In the genomic region with DNA sequence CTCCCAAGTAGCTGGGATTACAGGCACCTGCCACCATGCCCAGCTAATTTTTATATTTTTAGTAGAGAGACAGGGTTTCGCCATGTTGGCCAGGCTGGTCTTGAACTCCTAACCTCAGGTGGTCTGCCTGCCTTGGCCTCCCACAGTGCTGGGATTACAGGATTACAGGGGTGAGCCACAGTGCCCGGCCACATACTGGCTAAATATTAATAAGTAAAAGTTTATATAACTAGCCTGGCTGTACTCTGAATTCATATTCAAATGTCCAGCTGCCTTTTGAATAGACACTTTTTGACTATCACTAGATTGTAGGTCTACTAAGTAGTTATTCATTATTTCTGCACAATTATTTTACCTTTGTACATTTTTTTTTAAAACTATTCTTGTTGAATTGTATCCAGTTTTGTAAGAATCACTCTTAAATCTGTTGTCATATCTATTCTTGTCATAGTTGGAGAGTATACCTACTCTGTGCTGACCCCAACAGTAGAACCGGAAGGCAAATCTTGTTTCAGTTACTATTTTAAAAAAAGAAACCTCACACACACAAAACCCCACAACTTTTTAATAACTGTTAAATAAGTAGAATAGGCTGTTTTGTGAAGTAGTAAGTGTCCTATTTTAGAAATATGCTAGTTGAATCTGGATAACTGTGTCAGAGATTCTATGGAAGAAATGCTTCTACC, we compare ENCODE assay signal across 11 cellular contexts. TPM values are rescaled to one million over a fixed set of nuclear protein-coding genes. Genes with fewer than 3 reads are reported as not detected.
A peak's percentile ranks its signal among the peaks of the same experiment; 100 is the strongest.
DNase-seq lines count a peak whose midpoint lies in the region; ATAC-seq and TF ChIP-seq lines count a peak whose summit lies in the region.
"Had no signal": no experiment of that assay in that cellular context is flagged by ENCODE, and none has a peak within 500 bp of the region (broad histone marks: within the 10 kb centered on the region; RNA-seq: fewer than 3 reads in every experiment).

No MANE protein-coding gene starts in this region.

- H3K4me3 ChIP-seq in uterus (no peak overlapping the region), gastrocnemius medialis (no peak overlapping the region)
- H3K4me3 ChIP-seq: ovary, thyroid gland had no signal

- peak; percentile 20 for DNase-seq in GM10248 (ENCODE audit: extremely low spot score)
- DNase-seq in 8988T: no peak
- no peak for DNase-seq in uterus
- no peak for DNase-seq in dedifferentiated amniotic fluid mesenchymal stem cell (ENCODE audit: extremely low spot score)
- no peak for DNase-seq in gastrocnemius medialis
- DNase-seq: activated naive CD8-positive, alpha-beta T cell treated with anti-CD3 and anti-CD28 coated beads, Interleukin-2, amount 50 U/mL, for 24 hours; ovary; thyroid gland had no signal

- CTCF ChIA-PET in GM10248 (lab: Yijun Ruan, JAX): interaction anchor here (1.0 to 2.5 kb wide), 9 partner anchors 13 to 328 kb away, joined by 3 to 11 read pairs (median 3); a partner anchor contains a TSS

- intact Hi-C loops in uterus (cut with DNase I; ENCODE audit: low total_unique reads): no loop called here
- intact Hi-C loops in gastrocnemius medialis (cut with DNase I; ENCODE audit: low total_unique reads): loop anchor here (5.0 to 10.0 kb wide), 2 partner anchors 200 to 238 kb away; no protein-coding TSS in a partner anchor

- TF ChIP-seq POLR2A in uterus (IDR thresholded peaks at IDR 0.05) (no peak), gastrocnemius medialis (IDR thresholded peaks at IDR 0.05) (no peak)

- no peaks in the 10 kb centered on the region for H3K27me3 ChIP-seq in uterus
- H3K27me3 ChIP-seq in gastrocnemius medialis: no peaks in the 10 kb centered on the region
- H3K27me3 ChIP-seq: ovary, thyroid gland had no signal

- H3K27ac ChIP-seq in uterus (no peak overlapping the region), gastrocnemius medialis (no peak overlapping the region)
- H3K27ac ChIP-seq: thyroid gland had no signal

- in situ Hi-C loops in gastrocnemius medialis (cut with MboI; ENCODE audit: low sequenced_read_pairs in 4 of 4): loop anchor here in 2 of 4 donors (25.0 kb wide), 1 partner anchor 228 kb away; no protein-coding TSS in a partner anchor

- H3K4me1 ChIP-seq in uterus: no peaks in the 10 kb centered on the region
- peaks cover 0 to 7% of the 10 kb centered on the region in 2 donors for H3K4me1 ChIP-seq in gastrocnemius medialis
- H3K4me1 ChIP-seq: thyroid gland had no signal

- H3K9me3 ChIP-seq in uterus: no peaks in the 10 kb centered on the region
- no peaks in the 10 kb centered on the region for H3K9me3 ChIP-seq in gastrocnemius medialis
- H3K9me3 ChIP-seq: thyroid gland had no signal

- TF ChIP-seq CTCF in GM10248 (IDR thresholded peaks at IDR 0.05; ENCODE audit: control extremely low read depth, extremely low read depth, low read depth, missing control alignments) (no peak), uterus (IDR thresholded peaks at IDR 0.05) (no peak), gastrocnemius medialis (IDR thresholded peaks at IDR 0.05 in 4 of 5, conservative IDR thresholded peaks at IDR 0.05 in 1 of 5) (no peak)

- H3K36me3 ChIP-seq in uterus (no peaks in the 10 kb centered on the region), gastrocnemius medialis (peaks cover 0 to 4% of the 10 kb centered on the region in 2 donors)
- H3K36me3 ChIP-seq: ovary had no signal

- ATAC-seq in GM19438 (IDR thresholded peaks at IDR 0.05; ENCODE audit: low read depth, unreplicated experiment) (peak; percentile 86), HG02759 (IDR thresholded peaks at IDR 0.05; ENCODE audit: unreplicated experiment) (peak; percentile 65), HG03520 (IDR thresholded peaks at IDR 0.05; ENCODE audit: unreplicated experiment) (peak; percentile 69), gastrocnemius medialis (no peak)
- ATAC-seq: activated naive CD8-positive, alpha-beta T cell treated with anti-CD3 and anti-CD28 coated beads, Interleukin-2, amount 50 U/mL, for 24 hours had no signal

- POLR2A ChIA-PET in GM10248 (lab: Yijun Ruan, JAX): no interaction called here

RNA-seq across cellular contexts. Expression of a gene that starts 29.6 kb away (rescaled TPM):
- 10 to 100 TPM in 3 of 4 donors, 1 to 10 TPM in 1; 3.1 to 34.4 (median 19.3) TPM for total RNA-seq in uterus
- 1 to 10 TPM; 6.9 to 7.1 (median 7.0) TPM for total RNA-seq in gastrocnemius medialis

Comparison
In these comparisons a context has a peak if more than half of its experiments do, and no peak if none do; other contexts are left out.
1. ATAC-seq: peak in GM19438 (single experiment), HG02759 (single experiment) and HG03520 (single experiment); none in gastrocnemius medialis (0 of 2).